In the genomic region with DNA sequence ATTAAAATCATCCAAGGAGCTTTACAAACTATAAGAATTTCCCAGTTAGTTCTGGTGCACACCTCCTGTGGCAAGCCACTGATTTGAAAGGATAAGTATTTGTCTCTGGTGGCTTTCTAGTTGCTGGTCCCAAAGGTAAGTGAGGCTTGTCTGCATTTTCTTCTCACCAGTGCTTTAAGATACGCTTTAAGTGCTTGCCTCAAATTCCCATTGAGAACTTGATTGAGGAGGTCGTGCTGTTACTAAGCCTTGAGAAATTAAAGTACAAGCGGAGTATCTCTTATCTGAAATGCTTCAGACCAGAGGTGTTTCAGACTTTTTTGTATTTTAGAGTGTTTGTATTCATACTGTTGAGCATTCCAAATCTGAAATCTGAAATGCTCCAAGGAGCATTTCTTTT, we compare ENCODE assay signal across 33 cellular contexts.
"Had no signal": no experiment of that assay in that cellular context is flagged by ENCODE, and none has a peak within 500 bp of the region (broad histone marks: within the 10 kb centered on the region; RNA-seq: fewer than 3 reads in every experiment).

No MANE protein-coding gene starts in this region.

- H3K9me3 Mint-ChIP-seq: activated CD4-positive, alpha-beta memory T cell treated with anti-CD3 and anti-CD28 coated beads, Interleukin-2, amount 10 ng/mL, durations not matched to agents 7 days and 5 days; activated naive CD4-positive, alpha-beta T cell treated with anti-CD3 and anti-CD28 coated beads, Interleukin-2, amount 50 U/mL, for 72 hours; activated T-cell treated with anti-CD3 and anti-CD28 coated beads, Interleukin-2, amount 50 U/mL, for 24 hours; activated T-helper 2 cell treated with anti-CD3 and anti-CD28 coated beads, Interferon-gamma antibody, Interleukin-2, Interleukin-4, amounts not matched to agents 10 μg/mL and 5 μg/mL and 100 μg/mL, durations not matched to agents 14 hours and 24 hours and 36 hours had no signal

- DNase-seq: activated CD4-positive, alpha-beta memory T cell treated with anti-CD3 and anti-CD28 coated beads, Interleukin-2, amount 10 ng/mL, durations not matched to agents 7 days and 5 days; activated CD4-positive, alpha-beta T cell treated with anti-CD3 and anti-CD28 coated beads for 1 hour; activated CD4-positive, alpha-beta T cell treated with anti-CD3 and anti-CD28 coated beads for 48 hours; activated CD4-positive, CD25-positive, alpha-beta regulatory T cell; activated gamma-delta T cell; activated naive CD4-positive, alpha-beta T cell treated with Interleukin-2 at 50 U/mL for 16 hours; activated T-cell treated with anti-CD3 and anti-CD28 coated beads, Interleukin-2, amount 50 U/mL, for 24 hours; adrenal gland; body of pancreas; central memory CD4-positive, alpha-beta T cell; Kasumi-1; KBM-7; MG63; NCI-H1048; NCI-H1105 treated with DMSO at 0.1 percent for 48 hours; NCI-H1436; NCI-H1694; NCI-H1930; NCI-H2081 treated with DMSO at 0.1 percent for 48 hours; NCI-H2171; NCI-H226; NCI-H446 treated with DMSO at 0.1 percent for 48 hours; NCI-H524; NCI-H69; SHP77; SJCRH30; T1000; WERI-Rb-1 had no signal

- H3K27me3 ChIP-seq: adrenal gland, body of pancreas, breast epithelium, MG63, SJCRH30 had no signal

- H3K4me3 Mint-ChIP-seq: activated CD4-positive, alpha-beta memory T cell treated with anti-CD3 and anti-CD28 coated beads, Interleukin-2, amount 10 ng/mL, durations not matched to agents 7 days and 5 days; activated T-cell treated with anti-CD3 and anti-CD28 coated beads, Interleukin-2, amount 50 U/mL, for 24 hours had no signal

- H3K27me3 Mint-ChIP-seq: activated CD4-positive, alpha-beta memory T cell treated with anti-CD3 and anti-CD28 coated beads, Interleukin-2, amount 10 ng/mL, durations not matched to agents 7 days and 5 days; activated T-cell treated with anti-CD3 and anti-CD28 coated beads, Interleukin-2, amount 50 U/mL, for 24 hours had no signal

- H3K9me3 ChIP-seq: adrenal gland, body of pancreas, breast epithelium, MG63, SJCRH30 had no signal

- H3K4me1 ChIP-seq: adrenal gland, body of pancreas, breast epithelium, SJCRH30 had no signal

- H3K4me1 Mint-ChIP-seq: activated CD4-positive, alpha-beta memory T cell treated with anti-CD3 and anti-CD28 coated beads, Interleukin-2, amount 10 ng/mL, durations not matched to agents 7 days and 5 days had no signal

- H3K27ac Mint-ChIP-seq: activated CD4-positive, alpha-beta memory T cell treated with anti-CD3 and anti-CD28 coated beads, Interleukin-2, amount 10 ng/mL, durations not matched to agents 7 days and 5 days; activated naive CD4-positive, alpha-beta T cell treated with anti-CD3 and anti-CD28 coated beads, Interleukin-2, amount 50 U/mL, for 72 hours; activated T-cell treated with anti-CD3 and anti-CD28 coated beads, Interleukin-2, amount 50 U/mL, for 24 hours; activated T-helper 2 cell treated with anti-CD3 and anti-CD28 coated beads, Interferon-gamma antibody, Interleukin-2, Interleukin-4, amounts not matched to agents 10 μg/mL and 5 μg/mL and 100 μg/mL, durations not matched to agents 14 hours and 24 hours and 36 hours had no signal

- H3K4me3 ChIP-seq: adrenal gland, body of pancreas, breast epithelium, MG63, SJCRH30, SK-N-MC had no signal

- ATAC-seq: activated naive CD4-positive, alpha-beta T cell treated with anti-CD3 and anti-CD28 coated beads, Interleukin-2, amount 50 U/mL, for 72 hours; body of pancreas; Panc1 had no signal

- H3K27ac ChIP-seq: adrenal gland, body of pancreas, breast epithelium, SJCRH30, SK-N-MC, WERI-Rb-1 had no signal
